ENCODE assay signal across 3 cellular contexts in the genomic region with DNA sequence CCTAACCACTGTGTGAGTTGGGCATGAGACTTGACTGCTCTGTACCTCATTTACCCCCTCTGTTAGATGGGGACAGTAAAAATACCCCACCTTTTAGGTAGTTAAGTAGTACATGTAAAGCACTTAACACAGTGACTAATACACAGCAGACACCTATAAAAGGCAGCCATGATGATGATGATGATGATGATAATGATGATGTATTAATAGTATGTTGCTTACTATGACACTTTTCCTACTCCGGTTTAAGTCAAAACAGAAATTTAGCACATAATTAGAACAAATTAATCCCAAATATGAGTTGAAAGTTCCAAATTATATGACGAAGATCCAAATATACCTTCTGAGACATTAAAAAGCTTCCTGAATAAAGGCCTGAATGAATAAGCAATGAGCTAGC.
TF ChIP-seq lines count a peak whose summit lies in the region.

No MANE protein-coding gene starts in this region.

TF ChIP-seq in SK-N-SH, 30 proteins besides CTCF, POLR2A, EP300 and RAD21:
- no peak for TF ChIP-seq EZH2phosphoT487 (IDR thresholded peaks at IDR 0.05; ENCODE audit: borderline replicate concordance, low read depth)
- TF ChIP-seq FOSL2 (IDR thresholded peaks at IDR 0.05; ENCODE audit: borderline replicate concordance, low read depth), result no peak
- no peak for TF ChIP-seq NFIC (IDR thresholded peaks at IDR 0.05; ENCODE audit: borderline replicate concordance)
- no peak for TF ChIP-seq NRF1 (IDR thresholded peaks at IDR 0.05; ENCODE audit: low read depth, low read length)
- no peak for TF ChIP-seq SIN3A (IDR thresholded peaks at IDR 0.05; ENCODE audit: borderline replicate concordance, low read depth, low read length)
- TF ChIP-seq FOXJ3 (CRISPR knock-in tag; IDR thresholded peaks at IDR 0.05), result no peak

TF ChIP-seq in SK-N-SH treated with all-trans-retinoic acid at 6 μM for 48 hours, 23 proteins besides CTCF, POLR2A, EP300 and RAD21:
- TF ChIP-seq GLIS3 (CRISPR knock-in tag; IDR thresholded peaks at IDR 0.05) (no peak), ZNF8 (CRISPR knock-in tag; IDR thresholded peaks at IDR 0.05) (no peak), TOX (CRISPR knock-in tag; IDR thresholded peaks at IDR 0.05; ENCODE audit: borderline replicate concordance) (no peak), ZFP3 (CRISPR knock-in tag; IDR thresholded peaks at IDR 0.05) (no peak), CSDC2 (CRISPR knock-in tag; IDR thresholded peaks at IDR 0.05) (no peak), ZNF565 (CRISPR knock-in tag; conservative IDR thresholded peaks at IDR 0.05; ENCODE audit: low read depth) (no peak), ZFP30 (CRISPR knock-in tag; IDR thresholded peaks at IDR 0.05) (no peak)
- TF ChIP-seq, protein P1, sequence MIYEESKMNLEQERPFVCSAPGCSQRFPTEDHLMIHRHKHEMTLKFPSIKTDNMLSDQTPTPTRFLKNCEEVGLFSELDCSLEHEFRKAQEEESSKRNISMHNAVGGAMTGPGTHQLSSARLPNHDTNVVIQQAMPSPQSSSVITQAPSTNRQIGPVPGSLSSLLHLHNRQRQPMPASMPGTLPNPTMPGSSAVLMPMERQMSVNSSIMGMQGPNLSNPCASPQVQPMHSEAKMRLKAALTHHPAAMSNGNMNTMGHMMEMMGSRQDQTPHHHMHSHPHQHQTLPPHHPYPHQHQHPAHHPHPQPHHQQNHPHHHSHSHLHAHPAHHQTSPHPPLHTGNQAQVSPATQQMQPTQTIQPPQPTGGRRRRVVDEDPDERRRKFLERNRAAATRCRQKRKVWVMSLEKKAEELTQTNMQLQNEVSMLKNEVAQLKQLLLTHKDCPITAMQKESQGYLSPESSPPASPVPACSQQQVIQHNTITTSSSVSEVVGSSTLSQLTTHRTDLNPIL (CRISPR knock-in tag; IDR thresholded peaks at IDR 0.05; ENCODE audit: low read depth), result no peak

TF ChIP-seq in IMR-90, 13 proteins besides CTCF, POLR2A, EP300 and RAD21:
- TF ChIP-seq CHD1 (IDR thresholded peaks at IDR 0.05; ENCODE audit: low read depth, low read length), result no peak
- no peak for TF ChIP-seq MXI1 (IDR thresholded peaks at IDR 0.05; ENCODE audit: borderline replicate concordance, low read depth, low read length)
- no peak for TF ChIP-seq CEBPB (IDR thresholded peaks at IDR 0.05; ENCODE audit: low read depth, low read length)
- TF ChIP-seq FOS (IDR thresholded peaks at IDR 0.05; ENCODE audit: low read depth, low read length), result no peak
